Comparison of ENCODE assay signal across 30 cellular contexts in genomic region chr14:98131406-98131805, GRCh38.
DNase-seq lines count a peak whose midpoint lies in the region; ATAC-seq and TF ChIP-seq lines count a peak whose summit lies in the region.
"Had no signal": no experiment of that assay in that cellular context is flagged by ENCODE, and none has a peak within 500 bp of the region (broad histone marks: within the 10 kb centered on the region; RNA-seq: fewer than 3 reads in every experiment).

No MANE protein-coding gene starts in this region.

- no peak overlapping the region for H3K4me2 ChIP-seq in GM23248 (ENCODE audit: unreplicated experiment)

- no peak overlapping the region for H3K4me3 ChIP-seq in astrocyte of the cerebellum (ENCODE audit: low read depth, low read length)
- no peak overlapping the region for H3K4me3 ChIP-seq in GM23248
- H3K4me3 ChIP-seq: left ventricle myocardium inferior, Peyer's patch, prostate gland, sigmoid colon had no signal

- intact Hi-C loops in natural killer cell (cut with micrococcal nuclease): no loop called here

- TF ChIP-seq CTCF in astrocyte of the cerebellum (IDR thresholded peaks at IDR 0.05; ENCODE audit: low read depth, low read length, missing control alignments) (no peak), natural killer cell (IDR thresholded peaks at IDR 0.05) (no peak), omental fat pad (IDR thresholded peaks at IDR 0.05) (no peak)

- no peaks in the 10 kb centered on the region for H3K9me3 ChIP-seq in GM23248 (ENCODE audit: low read depth)
- H3K9me3 ChIP-seq: Caco-2, left ventricle myocardium inferior, Peyer's patch, prostate gland, sigmoid colon had no signal

- H3K27me3 Mint-ChIP-seq in natural killer cell (ENCODE audit: low read depth in 2 of 2): peaks cover 0 to 3% of the 10 kb centered on the region in 2 donors

- no peaks in the 10 kb centered on the region for H3K4me1 ChIP-seq in GM23248 (ENCODE audit: insufficient read depth)
- H3K4me1 ChIP-seq: Caco-2, left ventricle myocardium inferior, Peyer's patch, prostate gland, sigmoid colon had no signal

- no peaks in the 10 kb centered on the region for H4K20me1 ChIP-seq in GM23248 (ENCODE audit: insufficient read depth)

- no peak overlapping the region for H2AFZ ChIP-seq in GM23248

- no peaks in the 10 kb centered on the region for H3K79me2 ChIP-seq in GM23248 (ENCODE audit: insufficient read depth)

- H3K9me3 Mint-ChIP-seq in natural killer cell: no peaks in the 10 kb centered on the region
- H3K9me3 Mint-ChIP-seq: activated T-helper 1 cell treated with anti-CD3 and anti-CD28 coated beads, Interleukin-12 subunit alpha, Interleukin-12 subunit beta, Interleukin-2, Interleukin-4 antibody, amounts not matched to agents 30 ng/mL and 10 ng/mL and 1 ng/mL, durations not matched to agents 14 hours and 24 hours and 36 hours; T-helper 2 cell treated with Interferon-gamma antibody and Interleukin-4, amounts not matched to agents 5 μg/mL and 100 μg/mL, for 36 hours had no signal

- H3K27ac ChIP-seq in GM23248: no peak overlapping the region
- H3K27ac ChIP-seq: 22Rv1, left ventricle myocardium inferior, Peyer's patch, prostate gland, sigmoid colon had no signal

- WGBS in GM23248 (ENCODE audit: low coverage in 1 of 2, low lambda C conversion rate in 2 of 2, missing lambda C conversion rate in 2 of 2), 2 experiments: 33 to 44% methylated on average over 1 of the region's 1 CpG

- peaks cover 29 to 48% of the 10 kb centered on the region in 2 donors for H3K4me1 Mint-ChIP-seq in natural killer cell

- no peaks in the 10 kb centered on the region for H3K27me3 ChIP-seq in GM23248 (replicated peaks; ENCODE audit: insufficient read depth)
- H3K27me3 ChIP-seq: Peyer's patch had no signal

- no peaks in the 10 kb centered on the region for H3K36me3 ChIP-seq in GM23248 (ENCODE audit: low read depth)
- H3K36me3 ChIP-seq: left ventricle myocardium inferior, Peyer's patch, prostate gland, sigmoid colon had no signal

- in situ Hi-C loops in astrocyte of the cerebellum (cut with HindIII; ENCODE audit: low sequenced_read_pairs): no loop called here
- in situ Hi-C loops in GM23248 (cut with MboI): loop anchor here (25.0 kb wide), 1 partner anchor 1131 kb away; the partner anchor contains the start of gene BCL11B

- H3K4me3 Mint-ChIP-seq in natural killer cell: peak overlapping the region; percentile 57
- H3K4me3 Mint-ChIP-seq: activated T-helper 1 cell treated with anti-CD3 and anti-CD28 coated beads, Interleukin-12 subunit alpha, Interleukin-12 subunit beta, Interleukin-2, Interleukin-4 antibody, amounts not matched to agents 30 ng/mL and 10 ng/mL and 1 ng/mL, durations not matched to agents 14 hours and 24 hours and 36 hours; T-helper 2 cell treated with Interferon-gamma antibody and Interleukin-4, amounts not matched to agents 5 μg/mL and 100 μg/mL, for 36 hours had no signal

- H3K9ac ChIP-seq in GM23248: no peak overlapping the region

- peak overlapping the region in 1 of 2 donors; percentile 49 for H3K27ac Mint-ChIP-seq in natural killer cell
- H3K27ac Mint-ChIP-seq: activated T-helper 1 cell treated with anti-CD3 and anti-CD28 coated beads, Interleukin-12 subunit alpha, Interleukin-12 subunit beta, Interleukin-2, Interleukin-4 antibody, amounts not matched to agents 30 ng/mL and 10 ng/mL and 1 ng/mL, durations not matched to agents 14 hours and 24 hours and 36 hours; T-helper 2 cell treated with Interferon-gamma antibody and Interleukin-4, amounts not matched to agents 5 μg/mL and 100 μg/mL, for 36 hours had no signal

- H3F3A ChIP-seq in GM23248 (ENCODE audit: insufficient read depth): no peaks in the 10 kb centered on the region

- DNase-seq in DMS53 (lab: John Stamatoyannopoulos, UW) (peak; percentile 5), DMS53 treated with DMSO at 0.1 percent for 48 hours (lab: John Stamatoyannopoulos, UW; ENCODE audit: unreplicated experiment) (no peak), H4 (ENCODE audit: low spot score) (peak; percentile 48), astrocyte of the cerebellum (ENCODE audit: low read depth) (peak; percentile 11), natural killer cell (no peak), GM23248 (no peak), omental fat pad (ENCODE audit: low spot score) (no peak)
- DNase-seq: activated naive CD4-positive, alpha-beta T cell treated with anti-CD3 and anti-CD28 coated beads, Interleukin-2, amount 50 U/mL, for 16 hours; aorta; Caco-2; cortex of kidney; DMS79; effector memory CD4-positive, alpha-beta T cell; GF-D8; islet precursor cell; left ventricle myocardium inferior; MV-4-11; NCI-H1436 treated with DMSO at 0.1 percent for 48 hours; NCI-H2081 treated with DMSO at 0.1 percent for 48 hours; NCI-H226; NCI-H748 treated with DMSO at 0.1 percent for 48 hours; Peyer's patch; SHP77 treated with DMSO at 0.1 percent for 48 hours; sigmoid colon; stimulated activated CD4-positive, alpha-beta T cell treated with anti-CD3 and anti-CD28 coated beads, Interleukin-4, amount 100 ng/mL, for 24 hours had no signal

- no peaks in the 10 kb centered on the region for H3K36me3 Mint-ChIP-seq in natural killer cell

- H3K9me2 ChIP-seq in GM23248 (ENCODE audit: insufficient read depth): no peaks in the 10 kb centered on the region

- ATAC-seq in natural killer cell (peak in 1 of 3 donors; percentile 61), GM18867 (IDR thresholded peaks at IDR 0.05; ENCODE audit: unreplicated experiment) (no peak), omental fat pad (ENCODE audit: low FRiP score) (no peak)

Comparison
In these comparisons a context has a peak if more than half of its experiments do, and no peak if none do; other contexts are left out.
1. DNase-seq: peak in DMS53 (single experiment), H4 (single experiment) and astrocyte of the cerebellum (single experiment); none in DMS53 treated with DMSO at 0.1 percent for 48 hours (single experiment), natural killer cell (single experiment), GM23248 (single experiment) and omental fat pad (single experiment).